ENCODE assay signal across 29 cellular contexts in genomic region chr10:32105782-32106382, GRCh38. TPM values are rescaled to one million over a fixed set of nuclear protein-coding genes. Genes with fewer than 3 reads are reported as not detected.
DNase-seq lines count a peak whose midpoint lies in the region; ATAC-seq, FAIRE-seq and TF ChIP-seq lines count a peak whose summit lies in the region.
"Had no signal": no experiment of that assay in that cellular context is flagged by ENCODE, and none has a peak within 500 bp of the region (broad histone marks: within the 10 kb centered on the region; RNA-seq: fewer than 3 reads in every experiment).

No MANE protein-coding gene starts in this region.

- FAIRE-seq in small intestine (lab: Jason Lieb, UNC): no peak
- FAIRE-seq: bronchial epithelial cell, K562 had no signal

- H2AFZ ChIP-seq in hepatocyte: no peak overlapping the region
- H2AFZ ChIP-seq: GM23338, parathyroid adenoma had no signal

- no peaks in the 10 kb centered on the region for H3K36me3 Mint-ChIP-seq in activated naive CD4-positive, alpha-beta T cell treated with anti-CD3 and anti-CD28 coated beads, Interleukin-2, amount 50 U/mL, for 72 hours
- H3K36me3 Mint-ChIP-seq in activated CD4-positive, alpha-beta T cell treated with anti-CD3 and anti-CD28 coated beads, Interleukin-2, amount 10 ng/mL, durations not matched to agents 24 days and 14 days (ENCODE audit: low read depth): no peaks in the 10 kb centered on the region
- H3K36me3 Mint-ChIP-seq: CD8-positive, alpha-beta memory T cell had no signal

- no peaks in the 10 kb centered on the region for H3K9me2 ChIP-seq in hepatocyte (replicated peaks; ENCODE audit: insufficient read depth)

- no peaks in the 10 kb centered on the region for H4K20me1 ChIP-seq in hepatocyte (ENCODE audit: insufficient read depth, poor library complexity, severe bottlenecking)

- H3K27me3 ChIP-seq in hepatocyte (no peaks in the 10 kb centered on the region), small intestine (ENCODE audit: control insufficient read depth in 2 of 2, insufficient read depth in 2 of 2, low read length in 2 of 2) (no peaks in the 10 kb centered on the region)
- H3K27me3 ChIP-seq: esophagus squamous epithelium, gastrocnemius medialis, tibial nerve had no signal

- H3K79me2 ChIP-seq in hepatocyte: no peaks in the 10 kb centered on the region
- H3K79me2 ChIP-seq: parathyroid adenoma had no signal

- DNase-seq in NCI-H345 (lab: John Stamatoyannopoulos, UW) (peak; percentile 52), NCI-H345 treated with DMSO at 0.1 percent for 48 hours (lab: John Stamatoyannopoulos, UW; ENCODE audit: unreplicated experiment) (no peak), NCI-H526 (lab: John Stamatoyannopoulos, UW) (peak; percentile 37 to 44), hepatocyte (ENCODE audit: low spot score) (peak; percentile 24), small intestine (peak; percentile 93)
- DNase-seq in activated naive CD4-positive, alpha-beta T cell treated with anti-CD3 and anti-CD28 coated beads, Interleukin-2, amount 50 U/mL, for 72 hours (ENCODE audit: low spot score in 2 of 2): no peak
- DNase-seq in activated CD4-positive, alpha-beta T cell treated with anti-CD3 and anti-CD28 coated beads, Interleukin-2, amount 10 ng/mL, durations not matched to agents 24 days and 14 days: no peak
- no peak for DNase-seq in stimulated activated CD4-positive, alpha-beta T cell treated with anti-CD3 and anti-CD28 coated beads, Interleukin-2, amount 100 ng/mL, for 48 hours
- DNase-seq: 8988T; activated CD4-positive, alpha-beta T cell treated with anti-CD3 and anti-CD28 coated beads for 36 hours; activated naive CD4-positive, alpha-beta T cell treated with Interleukin-2 at 50 U/mL for 16 hours; activated T-cell treated with anti-CD3 and anti-CD28 coated beads, Interleukin-2, amount 50 U/mL, for 4 hours; AML-193; amniotic stem cell; CD8-positive, alpha-beta memory T cell; esophagus squamous epithelium; gastrocnemius medialis; left ventricle myocardium superior; MM.1S; NCI-H1417 treated with DMSO at 0.1 percent for 48 hours; stimulated activated CD8-positive, alpha-beta memory T cell treated with anti-CD3 and anti-CD28 coated beads, Interleukin-4, amount 100 ng/mL, for 48 hours had no signal

- H3K36me3 ChIP-seq in hepatocyte (replicated peaks; ENCODE audit: insufficient read depth, low read depth): no peaks in the 10 kb centered on the region
- no peaks in the 10 kb centered on the region for H3K36me3 ChIP-seq in small intestine (ENCODE audit: control insufficient read depth in 2 of 2, insufficient read depth in 2 of 2, low read length in 2 of 2)
- H3K36me3 ChIP-seq: esophagus squamous epithelium, gastrocnemius medialis, tibial nerve had no signal

- peaks cover 15% of the 10 kb centered on the region for H3K27me3 Mint-ChIP-seq in activated CD4-positive, alpha-beta T cell treated with anti-CD3 and anti-CD28 coated beads, Interleukin-2, amount 10 ng/mL, durations not matched to agents 24 days and 14 days
- H3K27me3 Mint-ChIP-seq: activated CD4-positive, alpha-beta T cell treated with anti-CD3 and anti-CD28 coated beads for 36 hours had no signal

- no peak overlapping the region for H3K4me3 Mint-ChIP-seq in activated CD4-positive, alpha-beta T cell treated with anti-CD3 and anti-CD28 coated beads, Interleukin-2, amount 10 ng/mL, durations not matched to agents 24 days and 14 days
- H3K4me3 Mint-ChIP-seq: activated CD4-positive, alpha-beta T cell treated with anti-CD3 and anti-CD28 coated beads for 36 hours; activated T-cell treated with anti-CD3 and anti-CD28 coated beads, Interleukin-2, amount 50 U/mL, for 4 hours; CD8-positive, alpha-beta memory T cell; GM23338; nephron; T-helper 1 cell treated with Interleukin-12 subunit alpha and Interleukin-12 subunit beta and Interleukin-4 antibody, amounts not matched to agents 30 μg/mL and 1 μg/mL, for 36 hours had no signal

- 54% methylated on average over 7 of the region's 7 CpGs for WGBS in hepatocyte (ENCODE audit: low lambda C conversion rate, missing lambda C conversion rate)
- 25 to 76% (median 39%) methylated on average over 7 of the region's 7 CpGs for WGBS in small intestine, 3 donors

- no peak for ATAC-seq in activated naive CD4-positive, alpha-beta T cell treated with anti-CD3 and anti-CD28 coated beads, Interleukin-2, amount 50 U/mL, for 72 hours
- ATAC-seq: activated CD4-positive, alpha-beta T cell treated with anti-CD3 and anti-CD28 coated beads for 36 hours; activated T-cell treated with anti-CD3 and anti-CD28 coated beads, Interleukin-2, amount 50 U/mL, for 4 hours; gastrocnemius medialis; GM23338; K562; left ventricle myocardium superior had no signal

- H3K4me3 ChIP-seq in hepatocyte: no peak overlapping the region
- no peak overlapping the region for H3K4me3 ChIP-seq in small intestine (ENCODE audit: low read depth in 1 of 2, low read length in 2 of 2)
- H3K4me3 ChIP-seq: coronary artery, esophagus squamous epithelium, gastrocnemius medialis, GM23338, K562, tibial nerve had no signal

- H3K4me1 Mint-ChIP-seq in activated CD4-positive, alpha-beta T cell treated with anti-CD3 and anti-CD28 coated beads, Interleukin-2, amount 10 ng/mL, durations not matched to agents 24 days and 14 days: no peaks in the 10 kb centered on the region
- H3K4me1 Mint-ChIP-seq: activated CD4-positive, alpha-beta T cell treated with anti-CD3 and anti-CD28 coated beads for 36 hours; CD8-positive, alpha-beta memory T cell had no signal

- no peak for TF ChIP-seq CTCF in hepatocyte (IDR thresholded peaks at IDR 0.05; ENCODE audit: poor library complexity)

- H3K4me2 ChIP-seq in hepatocyte: no peak overlapping the region
- H3K4me2 ChIP-seq: GM23338 had no signal

- H3K27ac Mint-ChIP-seq in activated naive CD4-positive, alpha-beta T cell treated with anti-CD3 and anti-CD28 coated beads, Interleukin-2, amount 50 U/mL, for 72 hours: no peak overlapping the region
- no peak overlapping the region for H3K27ac Mint-ChIP-seq in activated CD4-positive, alpha-beta T cell treated with anti-CD3 and anti-CD28 coated beads, Interleukin-2, amount 10 ng/mL, durations not matched to agents 24 days and 14 days
- H3K27ac Mint-ChIP-seq: activated CD4-positive, alpha-beta T cell treated with anti-CD3 and anti-CD28 coated beads for 36 hours; CD8-positive, alpha-beta memory T cell; GM23338; nephron; T-helper 1 cell treated with Interleukin-12 subunit alpha and Interleukin-12 subunit beta and Interleukin-4 antibody, amounts not matched to agents 30 μg/mL and 1 μg/mL, for 36 hours had no signal

- H3K9me3 ChIP-seq in hepatocyte (ENCODE audit: low read depth) (no peaks in the 10 kb centered on the region), small intestine (ENCODE audit: control insufficient read depth, low read depth) (no peaks in the 10 kb centered on the region)
- H3K9me3 ChIP-seq: esophagus squamous epithelium, gastrocnemius medialis had no signal

- peak overlapping the region; percentile 18 for H3K27ac ChIP-seq in hepatocyte
- H3K27ac ChIP-seq in small intestine (ENCODE audit: low read depth in 1 of 2, low read length in 1 of 2): peak overlapping the region in 1 of 2 donors; percentile 84
- H3K27ac ChIP-seq: coronary artery, esophagus squamous epithelium, gastrocnemius medialis, parathyroid adenoma, tibial nerve had no signal

- H3K4me1 ChIP-seq in hepatocyte (ENCODE audit: insufficient read depth) (peaks cover 2% of the 10 kb centered on the region), small intestine (ENCODE audit: control insufficient read depth in 2 of 2, insufficient read depth in 1 of 2, low read depth in 1 of 2, low read length in 1 of 2) (peaks cover 0 to 2% of the 10 kb centered on the region in 2 donors)
- H3K4me1 ChIP-seq: gastrocnemius medialis, parathyroid adenoma had no signal

- intact Hi-C loops in activated CD4-positive, alpha-beta T cell treated with anti-CD3 and anti-CD28 coated beads, Interleukin-2, amount 10 ng/mL, durations not matched to agents 24 days and 14 days (cut with micrococcal nuclease): loop anchor here (10.0 kb wide), 1 partner anchor 69 kb away; no protein-coding TSS in a partner anchor

- H3K9me3 Mint-ChIP-seq in activated naive CD4-positive, alpha-beta T cell treated with anti-CD3 and anti-CD28 coated beads, Interleukin-2, amount 50 U/mL, for 72 hours: no peaks in the 10 kb centered on the region
- no peaks in the 10 kb centered on the region for H3K9me3 Mint-ChIP-seq in activated CD4-positive, alpha-beta T cell treated with anti-CD3 and anti-CD28 coated beads, Interleukin-2, amount 10 ng/mL, durations not matched to agents 24 days and 14 days
- H3K9me3 Mint-ChIP-seq: activated T-cell treated with anti-CD3 and anti-CD28 coated beads, Interleukin-2, amount 50 U/mL, for 4 hours; GM23338; T-helper 1 cell treated with Interleukin-12 subunit alpha and Interleukin-12 subunit beta and Interleukin-4 antibody, amounts not matched to agents 30 μg/mL and 1 μg/mL, for 36 hours had no signal

RNA-seq across cellular contexts. Expression of gene KIF5B, which starts 49.7 kb away (rescaled TPM):
- 131 and 141 TPM in 2 replicates for total RNA-seq in hepatocyte
- polyA plus RNA-seq in hepatocyte (51.1 and 51.6 TPM in 2 replicates), small intestine (10 to 100 TPM; 49.4 to 66.4 (median 52.6) TPM)
- 10 to 100 TPM; 48.5 to 95.1 TPM for total RNA-seq in activated naive CD4-positive, alpha-beta T cell treated with anti-CD3 and anti-CD28 coated beads, Interleukin-2, amount 50 U/mL, for 72 hours
- total RNA-seq in activated CD4-positive, alpha-beta T cell treated with anti-CD3 and anti-CD28 coated beads, Interleukin-2, amount 10 ng/mL, durations not matched to agents 24 days and 14 days: 81.3 and 82.2 TPM in 2 replicates

Comparison
In these comparisons a context has a peak if more than half of its experiments do, and no peak if none do; other contexts are left out.
1. DNase-seq: peak in NCI-H345 (single experiment), NCI-H526 (2 of 2), hepatocyte (single experiment) and small intestine (single experiment); none in NCI-H345 treated with DMSO at 0.1 percent for 48 hours (single experiment), activated naive CD4-positive, alpha-beta T cell treated with anti-CD3 and anti-CD28 coated beads, Interleukin-2, amount 50 U/mL, for 72 hours (0 of 2), activated CD4-positive, alpha-beta T cell treated with anti-CD3 and anti-CD28 coated beads, Interleukin-2, amount 10 ng/mL, durations not matched to agents 24 days and 14 days (single experiment) and stimulated activated CD4-positive, alpha-beta T cell treated with anti-CD3 and anti-CD28 coated beads, Interleukin-2, amount 100 ng/mL, for 48 hours (0 of 2).